18 cellular contexts compared by ENCODE assay signal in the genomic region with DNA sequence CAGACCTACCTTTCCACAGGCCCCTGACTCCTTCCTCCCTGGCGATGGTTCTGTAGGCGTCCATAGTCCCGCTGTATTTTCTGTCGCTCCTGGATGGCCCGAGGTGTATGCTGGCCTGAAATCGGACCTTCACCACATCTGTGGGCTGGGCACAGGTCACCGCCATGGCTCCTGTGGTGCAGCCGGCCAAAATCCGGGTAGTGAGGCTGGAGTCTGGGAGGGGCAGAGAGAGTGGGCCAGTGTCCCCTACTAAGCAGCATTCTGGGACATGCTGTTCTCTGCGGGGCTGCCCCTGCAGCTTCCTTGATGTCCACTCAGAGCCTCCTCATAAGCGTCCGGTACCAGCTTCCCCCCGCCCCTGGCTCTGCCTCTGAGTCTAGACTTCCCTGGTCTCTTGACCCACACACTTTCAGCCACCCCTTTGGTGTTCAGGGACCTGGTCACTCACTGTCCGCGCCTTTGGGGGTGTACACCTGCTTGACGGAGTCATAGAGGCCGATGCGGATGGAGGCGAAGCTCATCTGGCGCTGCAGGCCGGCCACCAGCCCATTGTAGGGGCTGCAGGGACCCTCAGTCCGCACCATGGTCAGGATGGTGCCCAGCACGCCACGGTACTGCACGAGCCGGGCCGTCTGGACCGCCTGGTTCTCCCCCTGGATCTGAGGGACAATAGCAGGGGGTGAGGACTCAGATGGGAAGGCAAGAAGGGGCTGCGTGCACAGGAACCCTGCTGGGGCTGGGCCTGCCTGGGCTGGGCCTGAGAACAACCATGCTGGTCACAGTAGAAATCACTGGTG. TPM values are rescaled to one million over a fixed set of nuclear protein-coding genes. Genes with fewer than 3 reads are reported as not detected.
DNase-seq lines count a peak whose midpoint lies in the region; ATAC-seq and TF ChIP-seq lines count a peak whose summit lies in the region.
"Had no signal": no experiment of that assay in that cellular context is flagged by ENCODE, and none has a peak within 500 bp of the region (broad histone marks: within the 10 kb centered on the region; RNA-seq: fewer than 3 reads in every experiment).

No MANE protein-coding gene starts in this region.

- no peaks in the 10 kb centered on the region for H3K27me3 Mint-ChIP-seq in T-helper 1 cell treated with Interleukin-12 subunit alpha and Interleukin-12 subunit beta and Interleukin-4 antibody, amounts not matched to agents 30 μg/mL and 1 μg/mL, for 36 hours (ENCODE audit: low read depth)
- H3K27me3 Mint-ChIP-seq in T-cell: no peaks in the 10 kb centered on the region

- no peak overlapping the region for H3K4me3 ChIP-seq in coronary artery
- peak overlapping the region; percentile 75 for H3K4me3 ChIP-seq in psoas muscle
- H3K4me3 ChIP-seq: pancreas, tibial nerve had no signal

- ATAC-seq in T-cell (replicated peaks in 1 of 4): no peak
- ATAC-seq in psoas muscle: peak in 2 of 4 donors; percentile 25 to 31
- no peak for ATAC-seq in Right ventricle myocardium superior (ENCODE audit: poor library complexity)
- ATAC-seq: Right ventricle myocardium inferior had no signal

- H3K27me3 ChIP-seq in psoas muscle (ENCODE audit: insufficient read depth in 3 of 3, low read length in 2 of 3): no peaks in the 10 kb centered on the region
- H3K27me3 ChIP-seq: pancreas, tibial nerve had no signal

- peaks cover 64% of the 10 kb centered on the region for H3K4me1 Mint-ChIP-seq in T-helper 1 cell treated with Interleukin-12 subunit alpha and Interleukin-12 subunit beta and Interleukin-4 antibody, amounts not matched to agents 30 μg/mL and 1 μg/mL, for 36 hours (ENCODE audit: low read depth)
- peaks cover 72 to 92% (median 90%) of the 10 kb centered on the region in 3 donors for H3K4me1 Mint-ChIP-seq in T-cell

- intact Hi-C loops in psoas muscle (cut with DNase I) (no loop called here), Right ventricle myocardium superior (cut with DNase I) (no loop called here)

- H3K36me3 Mint-ChIP-seq in T-helper 1 cell treated with Interleukin-12 subunit alpha and Interleukin-12 subunit beta and Interleukin-4 antibody, amounts not matched to agents 30 μg/mL and 1 μg/mL, for 36 hours (ENCODE audit: low read depth): peaks cover 30% of the 10 kb centered on the region
- peaks cover 28% of the 10 kb centered on the region for H3K36me3 Mint-ChIP-seq in T-cell

- DNase-seq in T-helper 1 cell (no peak), T-cell (no peak), coronary artery (ENCODE audit: low spot score) (peak; percentile 58), psoas muscle (peak in 1 of 2 donors; percentile 76), pons (ENCODE audit: low spot score) (no peak), Right ventricle myocardium superior (no peak), HEK293T (ENCODE audit: extremely low spot score) (no peak)
- DNase-seq: 8988T, cortex of kidney, MV-4-11, pancreas had no signal

- no peaks in the 10 kb centered on the region for H3K9me3 ChIP-seq in psoas muscle
- H3K9me3 ChIP-seq: pancreas, tibial nerve had no signal

- POLR2A ChIA-PET in T-cell (lab: Charles Lee): interaction anchor here (1.0 to 3.4 kb wide), 8 partner anchors 9 to 36 kb away, joined by 4 to 42 read pairs (median 8); partner anchors contain the start of gene UCP2 (in 1 of the 2)
- POLR2A ChIA-PET in HEK293T (lab: Yijun Ruan, JAX): no interaction called here

- no peak overlapping the region for H3K27ac ChIP-seq in coronary artery
- H3K27ac ChIP-seq in psoas muscle: peak overlapping the region; percentile 98
- H3K27ac ChIP-seq: epithelial cell of prostate, pancreas, tibial nerve had no signal

- no peak overlapping the region for H3K4me3 Mint-ChIP-seq in T-helper 1 cell treated with Interleukin-12 subunit alpha and Interleukin-12 subunit beta and Interleukin-4 antibody, amounts not matched to agents 30 μg/mL and 1 μg/mL, for 36 hours
- H3K4me3 Mint-ChIP-seq in T-cell: peak overlapping the region in 1 of 3 donors; percentile 82

- H3K9me3 Mint-ChIP-seq in T-helper 1 cell treated with Interleukin-12 subunit alpha and Interleukin-12 subunit beta and Interleukin-4 antibody, amounts not matched to agents 30 μg/mL and 1 μg/mL, for 36 hours: no peaks in the 10 kb centered on the region
- H3K9me3 Mint-ChIP-seq in T-cell: no peaks in the 10 kb centered on the region

- 61 to 87% (median 78%) methylated on average over 26 to 29 of the region's 29 CpGs for WGBS in psoas muscle, 3 donors

- peaks cover 64% of the 10 kb centered on the region for H3K4me1 ChIP-seq in psoas muscle
- H3K4me1 ChIP-seq: pancreas had no signal

- peak overlapping the region; percentile 93 for H3K27ac Mint-ChIP-seq in T-helper 1 cell treated with Interleukin-12 subunit alpha and Interleukin-12 subunit beta and Interleukin-4 antibody, amounts not matched to agents 30 μg/mL and 1 μg/mL, for 36 hours
- H3K27ac Mint-ChIP-seq in T-cell: peak overlapping the region; percentile 91 to 95

- TF ChIP-seq CTCF in coronary artery (IDR thresholded peaks at IDR 0.05): no peak
- no peak for TF ChIP-seq CTCF in psoas muscle (IDR thresholded peaks at IDR 0.05)

- CTCF ChIA-PET in T-cell (lab: Charles Lee): interaction anchor here in 1 of 2 donors (1.0 to 2.4 kb wide), 6 partner anchors 11 to 36 kb away, joined by 3 to 17 read pairs (median 6); partner anchors contain the start of gene UCP2
- CTCF ChIA-PET in HEK293T (lab: Yijun Ruan, JAX): no interaction called here

- H3K36me3 ChIP-seq in psoas muscle (ENCODE audit: insufficient read depth in 1 of 2, low read depth in 1 of 2): peaks cover 0 to 60% of the 10 kb centered on the region in 2 donors
- H3K36me3 ChIP-seq: pancreas had no signal

TF ChIP-seq in HEK293T, 16 proteins besides CTCF, POLR2A, EP300 and RAD21:
- no peak for TF ChIP-seq SP1 (IDR thresholded peaks at IDR 0.05)
- TF ChIP-seq ARNT (IDR thresholded peaks at IDR 0.05): no peak
- TF ChIP-seq ZNF384 (IDR thresholded peaks at IDR 0.05): no peak
- TF ChIP-seq FOXM1 (IDR thresholded peaks at IDR 0.05; ENCODE audit: borderline replicate concordance): no peak
- no peak for TF ChIP-seq FOXA1 (IDR thresholded peaks at IDR 0.05)
- no peak for TF ChIP-seq ELF4 (IDR thresholded peaks at IDR 0.05)
- no peak for TF ChIP-seq LEF1 (IDR thresholded peaks at IDR 0.05; ENCODE audit: borderline replicate concordance)
- no peak for TF ChIP-seq CTBP1 (IDR thresholded peaks at IDR 0.05; ENCODE audit: borderline replicate concordance)

RNA-seq across cellular contexts. Expression of gene UCP3, which starts 3.0 kb away (rescaled TPM):
- total RNA-seq in T-cell (1 to 10 TPM; 5.7 to 6.8 (median 6.5) TPM), psoas muscle (100 to 1,000 TPM in 3 of 4 donors, 10 to 100 TPM in 1; 53.8 to 299 (median 169) TPM), Right ventricle myocardium superior (17.2 TPM)
- polyA plus RNA-seq in psoas muscle: 100 to 1,000 TPM in 2 of 3 donors, 1 to 10 TPM in 1; 8.9 to 587 (median 330) TPM

RNA-seq across cellular contexts. Expression of gene UCP2, which starts 23.3 kb away (rescaled TPM):
- total RNA-seq in T-cell (100 to 1,000 TPM; 241 to 754 (median 311) TPM), psoas muscle (10 to 100 TPM; 40.8 to 99.5 (median 66.1) TPM), Right ventricle myocardium superior (25.8 TPM)
- 10 to 100 TPM; 11.8 to 90.6 (median 89.6) TPM for polyA plus RNA-seq in psoas muscle

RNA-seq across cellular contexts. Expression of gene DNAJB13, which starts 55.1 kb away (rescaled TPM):
- total RNA-seq in T-cell: under 1 TPM in 3 of 5 donors, not detected in 2; 0.19 to 0.96 (median 0.30) TPM
- total RNA-seq in psoas muscle: not detected
- polyA plus RNA-seq in psoas muscle: under 1 TPM in 1 of 3 donors, not detected in 2; 0.03 TPM
- total RNA-seq in Right ventricle myocardium superior: not detected
- total RNA-seq: frontal cortex, left lobe of liver, NCI-H460, Right ventricle myocardium inferior had no signal
